ENCODE assay signal across 15 cellular contexts in genomic region chr6:134984821-134985220, GRCh38. TPM values are rescaled to one million over a fixed set of nuclear protein-coding genes. Genes with fewer than 3 reads are reported as not detected.
DNase-seq lines count a peak whose midpoint lies in the region; TF ChIP-seq lines count a peak whose summit lies in the region.
"Had no signal": no experiment of that assay in that cellular context is flagged by ENCODE, and none has a peak within 500 bp of the region (broad histone marks: within the 10 kb centered on the region; RNA-seq: fewer than 3 reads in every experiment).

No MANE protein-coding gene starts in this region.

- no peak for TF ChIP-seq CTCF in HFFc6 (IDR thresholded peaks at IDR 0.05)

- H3K4me1 Mint-ChIP-seq in activated CD4-positive, alpha-beta T cell treated with anti-CD3 and anti-CD28 coated beads, Interleukin-2, amount 10 ng/mL, durations not matched to agents 7 days and 5 days: peaks cover 47% of the 10 kb centered on the region
- peaks cover 18% of the 10 kb centered on the region for H3K4me1 Mint-ChIP-seq in HFFc6 (ENCODE audit: low read depth)

- H3K27ac Mint-ChIP-seq in activated CD4-positive, alpha-beta T cell treated with anti-CD3 and anti-CD28 coated beads, Interleukin-2, amount 10 ng/mL, durations not matched to agents 7 days and 5 days: peak overlapping the region; percentile 6
- peak overlapping the region; percentile 52 for H3K27ac Mint-ChIP-seq in HFFc6
- H3K27ac Mint-ChIP-seq: naive B cell had no signal

- CTCF ChIA-PET in activated CD4-positive, alpha-beta T cell treated with anti-CD3 and anti-CD28 coated beads, Interleukin-2, amount 10 ng/mL, durations not matched to agents 7 days and 5 days (lab: Charles Lee): no interaction called here

- peaks cover 52% of the 10 kb centered on the region for H3K36me3 Mint-ChIP-seq in activated CD4-positive, alpha-beta T cell treated with anti-CD3 and anti-CD28 coated beads, Interleukin-2, amount 10 ng/mL, durations not matched to agents 7 days and 5 days (ENCODE audit: low read depth)
- H3K36me3 Mint-ChIP-seq in HFFc6 (ENCODE audit: low read depth): peaks cover 23% of the 10 kb centered on the region

- POLR2A ChIA-PET in activated CD4-positive, alpha-beta T cell treated with anti-CD3 and anti-CD28 coated beads, Interleukin-2, amount 10 ng/mL, durations not matched to agents 7 days and 5 days (lab: Charles Lee): no interaction called here

- H3K4me3 Mint-ChIP-seq in activated CD4-positive, alpha-beta T cell treated with anti-CD3 and anti-CD28 coated beads, Interleukin-2, amount 10 ng/mL, durations not matched to agents 7 days and 5 days: no peak overlapping the region
- 0 out of 2 replicates have a peak overlapping the region, but pooled peaks have one; percentile 35 for H3K4me3 Mint-ChIP-seq in HFFc6
- H3K4me3 Mint-ChIP-seq: naive B cell, T-cell had no signal

- no peak for DNase-seq in activated CD4-positive, alpha-beta T cell treated with anti-CD3 and anti-CD28 coated beads, Interleukin-2, amount 10 ng/mL, durations not matched to agents 7 days and 5 days
- DNase-seq in activated CD4-positive, alpha-beta T cell treated with anti-CD3 and anti-CD28 coated beads, Interleukin-2, amount 50 U/mL, for 48 hours: no peak
- DNase-seq in HFFc6 (no peak), dermis blood vessel endothelial cell (peak; percentile 64), non-pigmented ciliary epithelial cell (ENCODE audit: low read depth) (peak; percentile 14), islet precursor cell (no peak), NCI-H82 treated with DMSO at 0.1 percent for 48 hours (lab: John Stamatoyannopoulos, UW; ENCODE audit: unreplicated experiment) (no peak)
- no peak for DNase-seq in stimulated activated CD4-positive, alpha-beta T cell treated with anti-CD3 and anti-CD28 coated beads, Interleukin-2, amount 100 ng/mL, for 48 hours
- DNase-seq: activated T-cell treated with anti-CD3 and anti-CD28 coated beads for 4 hours, left ventricle myocardium superior, naive B cell, NCI-H1092, NCI-H2171, NCI-H774, T-cell had no signal

- no peaks in the 10 kb centered on the region for H3K27me3 Mint-ChIP-seq in activated CD4-positive, alpha-beta T cell treated with anti-CD3 and anti-CD28 coated beads, Interleukin-2, amount 10 ng/mL, durations not matched to agents 7 days and 5 days
- H3K27me3 Mint-ChIP-seq in HFFc6 (ENCODE audit: insufficient read depth): no peaks in the 10 kb centered on the region
- H3K27me3 Mint-ChIP-seq: naive B cell, T-cell had no signal

- no peaks in the 10 kb centered on the region for H3K9me3 Mint-ChIP-seq in activated CD4-positive, alpha-beta T cell treated with anti-CD3 and anti-CD28 coated beads, Interleukin-2, amount 10 ng/mL, durations not matched to agents 7 days and 5 days
- no peaks in the 10 kb centered on the region for H3K9me3 Mint-ChIP-seq in HFFc6
- H3K9me3 Mint-ChIP-seq: naive B cell, T-cell had no signal

RNA-seq across cellular contexts. Expression of gene ALDH8A1, which starts 34.9 kb away (rescaled TPM):
- 1 to 10 TPM in 1 of 2 experiments, under 1 TPM in 1; 0.89 to 1.0 TPM for total RNA-seq in activated CD4-positive, alpha-beta T cell treated with anti-CD3 and anti-CD28 coated beads, Interleukin-2, amount 10 ng/mL, durations not matched to agents 7 days and 5 days
- not detected for total RNA-seq in HFFc6 (2021; fragmentation: NEBNext Ultra II Directional; extraction: Animal tissue kit (Norgen Biotek cat#: 25700))
- total RNA-seq in dermis blood vessel endothelial cell: 0.37 and 0.51 TPM in 2 replicates

Comparison
In these comparisons a context has a peak if more than half of its experiments do, and no peak if none do; other contexts are left out.
1. DNase-seq: peak in dermis blood vessel endothelial cell (single experiment) and non-pigmented ciliary epithelial cell (single experiment); none in activated CD4-positive, alpha-beta T cell treated with anti-CD3 and anti-CD28 coated beads, Interleukin-2, amount 10 ng/mL, durations not matched to agents 7 days and 5 days (single experiment), activated CD4-positive, alpha-beta T cell treated with anti-CD3 and anti-CD28 coated beads, Interleukin-2, amount 50 U/mL, for 48 hours (0 of 2), HFFc6 (single experiment), islet precursor cell (single experiment), NCI-H82 treated with DMSO at 0.1 percent for 48 hours (single experiment) and stimulated activated CD4-positive, alpha-beta T cell treated with anti-CD3 and anti-CD28 coated beads, Interleukin-2, amount 100 ng/mL, for 48 hours (0 of 2).